ENCODE assay signal across 17 cellular contexts in genomic region chr3:27353221-27353620, GRCh38. TPM values are rescaled to one million over a fixed set of nuclear protein-coding genes. Genes with fewer than 3 reads are reported as not detected.
DNase-seq lines count a peak whose midpoint lies in the region; ATAC-seq and TF ChIP-seq lines count a peak whose summit lies in the region.
"Had no signal": no experiment of that assay in that cellular context is flagged by ENCODE, and none has a peak within 500 bp of the region (broad histone marks: within the 10 kb centered on the region; RNA-seq: fewer than 3 reads in every experiment).

No MANE protein-coding gene starts in this region.

- no peaks in the 10 kb centered on the region for H3K4me1 ChIP-seq in fibroblast of lung (ENCODE audit: control insufficient read depth, extremely low read depth, insufficient read depth, low read length)
- H3K4me1 ChIP-seq: SJCRH30 had no signal

- no peaks in the 10 kb centered on the region for H3K27me3 ChIP-seq in fibroblast of lung (ENCODE audit: control insufficient read depth, insufficient read depth, low read length)
- H3K27me3 ChIP-seq: SJCRH30 had no signal

- TF ChIP-seq CTCF in fibroblast of lung (conservative IDR thresholded peaks at IDR 0.05 in 1 of 2, IDR thresholded peaks at IDR 0.05 in 1 of 2; ENCODE audit: low read depth in 1 of 2, low read length in 2 of 2), result no peak

- no peak overlapping the region for H3K4me3 ChIP-seq in fibroblast of lung (replicated peaks in 1 of 4; ENCODE audit: control extremely low read depth in 1 of 4, insufficient read depth in 1 of 4, low read depth in 3 of 4, low read length in 4 of 4)
- H3K4me3 ChIP-seq in skeletal muscle cell (ENCODE audit: low read depth, low read length), result no peak overlapping the region
- H3K4me3 ChIP-seq: K562, SJCRH30 had no signal

- DNase-seq in GM03348 (ENCODE audit: low spot score) (peak; percentile 39), amniotic epithelial cell (ENCODE audit: low read depth) (peak; percentile 19), fibroblast of lung (ENCODE audit: low read depth in 2 of 2) (peak; percentile 5 to 44), skeletal muscle cell (ENCODE audit: low read depth) (peak; percentile 13), SW480 (ENCODE audit: low spot score) (no peak)
- DNase-seq: Calu3, GOT3, NCI-H2081, NCI-H510A, NCI-H774, PC-3, SJCRH30 had no signal

- ATAC-seq in GM21786 (IDR thresholded peaks at IDR 0.05; ENCODE audit: unreplicated experiment), result no peak
- ATAC-seq in GM21723 (IDR thresholded peaks at IDR 0.05; ENCODE audit: unreplicated experiment), result no peak
- ATAC-seq: K562, PC-3 had no signal

- H2AFZ ChIP-seq in fibroblast of lung (ENCODE audit: low read length), result no peak overlapping the region

- H4K20me1 ChIP-seq in fibroblast of lung (ENCODE audit: control insufficient read depth, extremely low read depth, insufficient read depth, low read length), result no peaks in the 10 kb centered on the region

- H3K9me3 ChIP-seq in fibroblast of lung (ENCODE audit: control insufficient read depth, insufficient read depth, low read depth, low read length), result no peaks in the 10 kb centered on the region
- H3K9me3 ChIP-seq: SJCRH30 had no signal

- no peak overlapping the region for H3K27ac ChIP-seq in fibroblast of lung (ENCODE audit: insufficient read depth, low read length)
- H3K27ac ChIP-seq: HL-60, RWPE1, SJCRH30 had no signal

- H3K36me3 ChIP-seq in fibroblast of lung (ENCODE audit: control insufficient read depth, insufficient read depth, low read length), result no peaks in the 10 kb centered on the region
- H3K36me3 ChIP-seq: SJCRH30 had no signal

- H3K9ac ChIP-seq in fibroblast of lung (ENCODE audit: insufficient read depth, low read length), result no peak overlapping the region

- H3K79me2 ChIP-seq in fibroblast of lung (ENCODE audit: control insufficient read depth, insufficient read depth, low read length), result no peaks in the 10 kb centered on the region

- H3K4me2 ChIP-seq in fibroblast of lung (ENCODE audit: extremely low read depth, insufficient read depth, low read length), result no peak overlapping the region

RNA-seq across cellular contexts. Expression of gene NEK10, which starts 16.0 kb away (rescaled TPM):
- total RNA-seq in fibroblast of lung, result 16.4 and 23.0 TPM in 2 replicates
- 1.4 and 1.5 TPM in 2 replicates for polyA plus RNA-seq in fibroblast of lung
- 0.71 and 1.0 TPM in 2 replicates for polyA plus RNA-seq in fibroblast of lung (2012)
- polyA minus RNA-seq in fibroblast of lung (ENCODE audit: low replicate concordance), result 0.16 TPM in 1 of 2 replicates, not detected in the other
- polyA plus RNA-seq: K562 had no signal
